8 cellular contexts compared by ENCODE assay signal in the genomic region with DNA sequence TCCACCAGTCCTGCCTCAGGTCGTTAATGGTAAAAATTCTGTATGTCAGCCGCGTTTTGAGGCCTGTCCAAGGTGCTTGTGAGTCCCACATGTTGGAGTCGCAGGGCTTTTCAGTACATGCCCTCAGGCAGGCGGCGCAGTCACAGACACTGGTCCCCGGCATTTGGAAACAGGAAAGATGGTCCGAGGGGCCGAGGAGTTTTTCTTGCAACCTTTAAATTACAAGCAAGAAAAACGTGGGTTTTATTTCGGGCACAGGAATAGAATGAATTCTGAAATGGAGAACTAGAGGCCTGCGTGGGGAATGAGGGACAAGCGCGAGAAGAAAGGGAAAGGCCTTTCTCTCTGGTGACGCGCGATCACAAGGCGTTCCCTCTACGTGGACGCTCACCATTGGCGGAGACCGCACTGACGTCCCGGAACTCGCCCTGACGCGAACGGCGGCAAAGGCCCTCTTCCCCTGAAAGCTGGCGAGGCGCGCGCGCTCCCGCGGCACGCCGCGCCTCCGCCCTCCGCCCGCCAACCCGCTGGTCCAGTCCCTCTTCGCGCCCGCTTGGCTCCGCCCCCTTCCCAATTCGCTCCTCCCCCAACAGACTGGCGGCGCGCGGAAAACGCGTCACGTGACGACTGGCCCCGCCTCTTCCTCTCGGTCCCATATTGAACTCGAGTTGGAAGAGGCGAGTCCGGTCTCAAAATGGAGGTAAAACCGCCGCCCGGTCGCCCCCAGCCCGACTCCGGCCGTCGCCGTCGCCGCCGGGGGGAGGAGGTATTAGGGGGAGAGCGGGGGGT. TPM values are rescaled to one million over a fixed set of nuclear protein-coding genes. Genes with fewer than 3 reads are reported as not detected.
DNase-seq lines count a peak whose midpoint lies in the region; ATAC-seq and TF ChIP-seq lines count a peak whose summit lies in the region.

A gene (plus strand): TSS at position 689 of the 789 bp plus-strand sequence. CDS start 6 bp downstream, at position 695.

- no peaks in the 10 kb centered on the region for H3K9me3 Mint-ChIP-seq in IgD-negative memory B cell

- no peaks in the 10 kb centered on the region for H3K27me3 Mint-ChIP-seq in IgD-negative memory B cell

- peak; percentile 97 for DNase-seq in DMS153 (lab: John Stamatoyannopoulos, UW)
- peak; percentile 29 for DNase-seq in OCI-M2 (lab: John Stamatoyannopoulos, UW; ENCODE audit: unreplicated experiment)
- DNase-seq in activated T-cell treated with anti-CD3 and anti-CD28 coated beads for 4 hours: peak; percentile 99
- DNase-seq in epithelial cell of esophagus (ENCODE audit: low read depth): peak; percentile 99
- peak; percentile 98 to 99 for DNase-seq in stimulated activated CD8-positive, alpha-beta memory T cell treated with anti-CD3 and anti-CD28 coated beads, Interleukin-4, amount 100 ng/mL, for 1 hour (ENCODE audit: low read depth in 2 of 2, low spot score in 1 of 2)

- no peaks in the 10 kb centered on the region for H3K36me3 Mint-ChIP-seq in IgD-negative memory B cell

- TF ChIP-seq CTCF in epithelial cell of esophagus (IDR thresholded peaks at IDR 0.05; ENCODE audit: insufficient read depth, low read depth, low read length, missing control alignments): no peak

- no peaks in the 10 kb centered on the region for H3K27me3 ChIP-seq in mononuclear cell (ENCODE audit: insufficient read depth, low read length)

- no peaks in the 10 kb centered on the region for H3K9me3 ChIP-seq in mononuclear cell (ENCODE audit: low read depth, low read length)

- H3K27ac Mint-ChIP-seq in IgD-negative memory B cell: peak within 1 kb of the TSS; percentile 98 to 100 (median 100)

- peaks cover 38% of the 10 kb centered on the region for H3K4me1 ChIP-seq in mononuclear cell (ENCODE audit: insufficient read depth, low read length)

- peak; percentile 89 for ATAC-seq in GM21529 (IDR thresholded peaks at IDR 0.05; ENCODE audit: unreplicated experiment)

- H3K4me3 ChIP-seq in epithelial cell of esophagus (ENCODE audit: low read length) (peak within 1 kb of the TSS; percentile 65), mononuclear cell (ENCODE audit: low read length) (peak within 1 kb of the TSS; percentile 88)

- H3K4me3 Mint-ChIP-seq in IgD-negative memory B cell: peak within 1 kb of the TSS; percentile 92 to 100 (median 96)

- peaks cover 15 to 37% (median 33%) of the 10 kb centered on the region in 3 donors for H3K4me1 Mint-ChIP-seq in IgD-negative memory B cell

RNA-seq across cellular contexts. Expression of the gene that starts here (rescaled TPM):
- 55.3 TPM for polyA plus RNA-seq in IgD-negative memory B cell
- total RNA-seq in mononuclear cell: 108 TPM

Comparison
In these comparisons a context has a peak if more than half of its experiments do, and no peak if none do; other contexts are left out.
1. Peak in every context shown above with its lines: DNase-seq, ATAC-seq and H3K4me3 ChIP-seq.
2. DNase-seq: peak in every context shown above with its lines; median percentile 99 in activated T-cell treated with anti-CD3 and anti-CD28 coated beads for 4 hours; 99 in epithelial cell of esophagus; 98 in stimulated activated CD8-positive, alpha-beta memory T cell treated with anti-CD3 and anti-CD28 coated beads, Interleukin-4, amount 100 ng/mL, for 1 hour; 97 in DMS153; 29 in OCI-M2.